2 cellular contexts compared by ENCODE assay signal in genomic region chr2:86140969-86141392, GRCh38.
TF ChIP-seq lines count a peak whose summit lies in the region.

No MANE protein-coding gene starts in this region.

TF ChIP-seq in GM12891, 5 proteins besides CTCF, POLR2A, EP300 and RAD21:
- TF ChIP-seq TAF1 (IDR thresholded peaks at IDR 0.05; ENCODE audit: low read depth, low read length) = no peak
- TF ChIP-seq SPI1 (IDR thresholded peaks at IDR 0.05; ENCODE audit: low read depth, low read length) = no peak
- no peak for TF ChIP-seq PAX5 (IDR thresholded peaks at IDR 0.05; ENCODE audit: insufficient read depth, low read length, severe bottlenecking)
- no peak; the same call in none of the 2 replicates for TF ChIP-seq POLR2AphosphoS5 (IDR thresholded peaks at IDR 0.05; ENCODE audit: low read depth, low read length)
- no peak for TF ChIP-seq POU2F2 (IDR thresholded peaks at IDR 0.05; ENCODE audit: low read depth, low read length)

TF ChIP-seq in GM12878, 131 proteins besides CTCF, POLR2A, EP300 and RAD21:
- TF ChIP-seq IRF4 (IDR thresholded peaks at IDR 0.05; ENCODE audit: low read depth, low read length) (no peak), FOXK2 (IDR thresholded peaks at IDR 0.05) (no peak), MEF2A (IDR thresholded peaks at IDR 0.05; ENCODE audit: insufficient read depth, low read depth, low read length) (no peak), POLR2AphosphoS5 (IDR thresholded peaks at IDR 0.05; ENCODE audit: low read length) (peak; percentile 47; the same call in 1 of the 2 replicates), ZBED1 (IDR thresholded peaks at IDR 0.05; ENCODE audit: borderline replicate concordance) (no peak), JUNB (IDR thresholded peaks at IDR 0.05) (no peak), SMAD5 (IDR thresholded peaks at IDR 0.05; ENCODE audit: low read depth) (0 out of 2 replicates have a peak, but pooled peaks have one; percentile 3)
